ENCODE assay signal across 1 cellular context in the genomic region with DNA sequence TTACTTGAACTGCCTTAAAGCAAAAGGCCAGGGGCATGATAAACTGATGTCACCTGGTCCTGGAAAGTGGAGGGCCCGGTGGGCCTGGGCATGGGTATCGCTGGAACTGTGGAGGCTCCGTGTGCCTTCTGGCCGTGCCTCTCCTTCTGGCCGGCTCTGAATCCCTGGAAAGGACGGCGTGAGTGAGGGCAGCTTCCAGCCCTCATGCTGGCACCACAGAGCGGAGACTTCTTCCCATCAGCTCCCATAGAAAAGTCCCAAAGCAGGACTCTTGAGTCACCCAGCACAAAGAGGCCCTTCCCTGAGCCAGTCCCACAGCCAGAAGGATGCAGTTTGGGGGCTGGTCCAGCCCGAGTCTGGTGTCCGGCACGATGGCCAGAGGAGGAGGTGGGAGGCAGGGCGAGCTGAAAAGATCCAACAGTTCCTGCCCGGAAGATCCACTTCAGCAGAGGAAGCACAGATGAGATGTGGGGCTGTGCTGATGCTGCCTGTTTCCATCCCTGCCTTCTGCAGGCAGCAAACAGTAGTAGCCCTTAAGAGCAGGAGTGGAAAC.
TF ChIP-seq lines count a peak whose summit lies in the region.

No MANE protein-coding gene starts in this region.

TF ChIP-seq in H1, 55 proteins besides CTCF, POLR2A, EP300 and RAD21:
- no peak for TF ChIP-seq ASH2L (IDR thresholded peaks at IDR 0.05; ENCODE audit: low read length)
- TF ChIP-seq SP1 (IDR thresholded peaks at IDR 0.05; ENCODE audit: low read depth, low read length): no peak
- TF ChIP-seq ATF2 (IDR thresholded peaks at IDR 0.05; ENCODE audit: low read length): no peak
- TF ChIP-seq, protein P1, sequence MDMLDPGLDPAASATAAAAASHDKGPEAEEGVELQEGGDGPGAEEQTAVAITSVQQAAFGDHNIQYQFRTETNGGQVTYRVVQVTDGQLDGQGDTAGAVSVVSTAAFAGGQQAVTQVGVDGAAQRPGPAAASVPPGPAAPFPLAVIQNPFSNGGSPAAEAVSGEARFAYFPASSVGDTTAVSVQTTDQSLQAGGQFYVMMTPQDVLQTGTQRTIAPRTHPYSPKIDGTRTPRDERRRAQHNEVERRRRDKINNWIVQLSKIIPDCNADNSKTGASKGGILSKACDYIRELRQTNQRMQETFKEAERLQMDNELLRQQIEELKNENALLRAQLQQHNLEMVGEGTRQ (IDR thresholded peaks at IDR 0.05; ENCODE audit: low read length): no peak
- no peak for TF ChIP-seq BRCA1 (IDR thresholded peaks at IDR 0.05; ENCODE audit: low read depth, low read length)
- TF ChIP-seq CTBP2 (IDR thresholded peaks at IDR 0.05; ENCODE audit: borderline replicate concordance, insufficient read depth, insufficient read length, low read length): no peak
- TF ChIP-seq NRF1 (IDR thresholded peaks at IDR 0.05; ENCODE audit: low read depth, low read length): no peak
- no peak for TF ChIP-seq TCF12 (IDR thresholded peaks at IDR 0.05; ENCODE audit: low read depth, low read length)
- TF ChIP-seq JUN (IDR thresholded peaks at IDR 0.05; ENCODE audit: low read depth, low read length): no peak
- TF ChIP-seq GABPA (IDR thresholded peaks at IDR 0.05; ENCODE audit: borderline replicate concordance, insufficient read depth, low read length): no peak
- no peak for TF ChIP-seq CHD1 (IDR thresholded peaks at IDR 0.05; ENCODE audit: low read depth, low read length)
- TF ChIP-seq CBX5 (IDR thresholded peaks at IDR 0.05; ENCODE audit: low read depth, low read length): no peak
- TF ChIP-seq, protein P2, sequence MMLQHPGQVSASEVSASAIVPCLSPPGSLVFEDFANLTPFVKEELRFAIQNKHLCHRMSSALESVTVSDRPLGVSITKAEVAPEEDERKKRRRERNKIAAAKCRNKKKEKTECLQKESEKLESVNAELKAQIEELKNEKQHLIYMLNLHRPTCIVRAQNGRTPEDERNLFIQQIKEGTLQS (IDR thresholded peaks at IDR 0.05; ENCODE audit: insufficient read depth, low read depth, low read length): no peak
- TF ChIP-seq RNF2 (IDR thresholded peaks at IDR 0.05; ENCODE audit: borderline replicate concordance, low read depth, low read length, missing control alignments, poor library complexity, severe bottlenecking): no peak
- no peak for TF ChIP-seq SIRT6 (IDR thresholded peaks at IDR 0.05; ENCODE audit: low read length)
TF ChIP-seq in H1: peak in this region for 0.
